In the genomic region with DNA sequence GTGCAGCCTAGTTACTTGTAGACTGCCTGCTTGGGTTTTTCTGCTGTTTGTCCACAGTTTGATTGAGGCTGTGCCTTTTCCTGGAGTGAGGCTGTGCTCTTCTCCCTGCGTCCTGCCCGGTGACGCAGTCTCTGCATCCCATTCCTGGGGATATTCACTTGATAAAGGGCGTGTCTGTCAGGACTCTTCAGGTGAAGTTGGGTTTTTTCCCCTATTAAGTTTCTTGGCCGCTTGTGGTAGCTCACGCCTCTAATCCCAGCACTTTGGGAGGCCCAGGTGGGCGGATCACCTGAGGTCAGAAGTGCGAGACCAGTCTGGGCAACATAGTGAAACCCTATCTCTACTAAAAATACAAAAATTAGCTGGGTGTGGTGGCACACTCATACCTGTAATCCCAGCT, we compare ENCODE assay signal across 13 cellular contexts. TPM values are rescaled to one million over a fixed set of nuclear protein-coding genes. Genes with fewer than 3 reads are reported as not detected.
"Had no signal": no experiment of that assay in that cellular context is flagged by ENCODE, and none has a peak within 500 bp of the region (broad histone marks: within the 10 kb centered on the region; RNA-seq: fewer than 3 reads in every experiment).

No MANE protein-coding gene starts in this region.

- H3K4me1 ChIP-seq: SJCRH30 had no signal

- H3K36me3 ChIP-seq: sigmoid colon, SJCRH30 had no signal

- H3K27ac ChIP-seq: esophagus squamous epithelium, sigmoid colon, SJCRH30 had no signal

- H3K9me3 Mint-ChIP-seq: activated naive CD4-positive, alpha-beta T cell treated with anti-CD3 and anti-CD28 coated beads, Interleukin-2, amount 10 ng/mL, durations not matched to agents 7 days and 5 days; nephron progenitor cell; type B pancreatic cell had no signal

- H3K27me3 ChIP-seq: esophagus squamous epithelium, sigmoid colon, SJCRH30 had no signal

- H3K36me3 Mint-ChIP-seq: type B pancreatic cell had no signal

- H3K27ac Mint-ChIP-seq: nephron progenitor cell, type B pancreatic cell had no signal

- H3K27me3 Mint-ChIP-seq: activated naive CD4-positive, alpha-beta T cell treated with anti-CD3 and anti-CD28 coated beads, Interleukin-2, amount 10 ng/mL, durations not matched to agents 7 days and 5 days; type B pancreatic cell had no signal

- DNase-seq: activated CD4-positive, alpha-beta T cell treated with anti-CD3 and anti-CD28 coated beads for 1 hour; activated naive CD4-positive, alpha-beta T cell treated with anti-CD3 and anti-CD28 coated beads, Interleukin-2, amount 10 ng/mL, durations not matched to agents 7 days and 5 days; aorta; esophagus squamous epithelium; foreskin fibroblast; mesenchymal stem cell; nephron progenitor cell; sigmoid colon; SJCRH30; stimulated activated naive CD4-positive, alpha-beta T cell had no signal

- H3K4me3 ChIP-seq: esophagus squamous epithelium, sigmoid colon, SJCRH30 had no signal

- ATAC-seq: left lobe of liver had no signal

- H3K4me3 Mint-ChIP-seq: activated naive CD4-positive, alpha-beta T cell treated with anti-CD3 and anti-CD28 coated beads, Interleukin-2, amount 10 ng/mL, durations not matched to agents 7 days and 5 days; nephron progenitor cell; type B pancreatic cell had no signal

- H3K9me3 ChIP-seq: esophagus squamous epithelium, sigmoid colon, SJCRH30 had no signal

- FAIRE-seq: colon had no signal

RNA-seq across cellular contexts. Expression of gene SUSD3, which starts 50.0 kb away (rescaled TPM):
- total RNA-seq: SJCRH30 had no signal
